ENCODE assay signal across 37 cellular contexts in the genomic region with DNA sequence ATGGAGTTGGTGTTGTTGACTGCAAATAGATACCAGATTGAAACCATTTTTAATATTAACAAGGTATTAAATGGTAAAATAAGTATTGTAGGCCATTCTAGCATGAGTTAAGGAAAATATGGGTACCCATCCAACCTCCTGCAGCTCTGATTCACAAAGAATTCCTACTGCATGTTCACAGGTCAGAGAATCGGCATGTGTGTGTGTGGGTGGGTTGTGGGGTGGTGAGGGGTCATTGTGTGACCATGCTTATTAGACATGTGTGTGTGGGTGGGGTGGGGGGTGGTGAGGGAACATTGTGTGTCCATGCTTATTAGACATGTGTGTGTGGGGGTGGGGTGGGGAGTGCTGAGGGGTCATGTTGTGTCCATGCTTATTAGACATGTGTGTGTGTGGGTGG. TPM values are rescaled to one million over a fixed set of nuclear protein-coding genes. Genes with fewer than 3 reads are reported as not detected.
"Had no signal": no experiment of that assay in that cellular context is flagged by ENCODE, and none has a peak within 500 bp of the region (broad histone marks: within the 10 kb centered on the region; RNA-seq: fewer than 3 reads in every experiment).

No MANE protein-coding gene starts in this region.

- H3K4me2 ChIP-seq: SK-N-SH had no signal

- H3K27ac ChIP-seq: body of pancreas, SJSA1, VCaP had no signal

- H3K27me3 ChIP-seq: ascending aorta, body of pancreas, breast epithelium, SJSA1 had no signal

- H3K9ac ChIP-seq: SK-N-SH had no signal

- H3K4me1 ChIP-seq: body of pancreas, breast epithelium, SJSA1 had no signal

- H3K36me3 ChIP-seq: ascending aorta, breast epithelium, SJSA1 had no signal

- H3K4me3 ChIP-seq: ascending aorta, body of pancreas, breast epithelium, K562, SJSA1 had no signal

- DNase-seq: activated B cell treated with CpG ODN at 0.5 μM for 24 hours; activated CD4-positive, alpha-beta memory T cell treated with anti-CD3 and anti-CD28 coated beads, Interleukin-2, amount 10 ng/mL, durations not matched to agents 7 days and 5 days; activated CD4-positive, alpha-beta T cell treated with anti-CD3 and anti-CD28 coated beads for 4 hours; activated CD4-positive, alpha-beta T cell treated with anti-CD3 and anti-CD28 coated beads, Interleukin-2, amount 50 U/mL, for 1 hour; activated CD4-positive, CD25-positive, alpha-beta regulatory T cell treated with anti-CD3 and anti-CD28 coated beads, Interleukin-2, amount 50 U/mL, for 72 hours; activated CD8-positive, alpha-beta memory T cell treated with anti-CD3 and anti-CD28 coated beads for 24 hours; activated CD8-positive, alpha-beta memory T cell treated with anti-CD3 and anti-CD28 coated beads, Interleukin-2, amount 10 ng/mL, durations not matched to agents 7 days and 5 days; activated CD8-positive, alpha-beta memory T cell treated with anti-CD3 and anti-CD28 coated beads, Interleukin-2, amount 50 U/mL, for 48 hours; activated effector memory CD4-positive, alpha-beta T cell treated with anti-CD3 and anti-CD28 coated beads, Interleukin-2, amount 50 U/mL, for 16 hours; activated naive CD4-positive, alpha-beta T cell; activated naive CD4-positive, alpha-beta T cell treated with anti-CD3 and anti-CD28 coated beads, Interleukin-2, amount 50 U/mL, for 16 hours; activated naive CD8-positive, alpha-beta T cell treated with anti-CD3 and anti-CD28 coated beads for 36 hours; activated T-cell treated with anti-CD3 and anti-CD28 coated beads, Interleukin-2, amount 50 U/mL, for 48 hours; amniotic stem cell; body of pancreas; NCI-H1105 treated with DMSO at 0.1 percent for 48 hours; NCI-H1436; NCI-H1694; NCI-H1930; NCI-H2081 treated with DMSO at 0.1 percent for 48 hours; NCI-H345; NCI-H524 treated with DMSO at 0.1 percent for 48 hours; RPMI8226; SHP77 treated with DMSO at 0.1 percent for 48 hours; SK-N-SH; T-cell; T-helper 2 cell; T-helper 9 cell had no signal

- H3K9me3 ChIP-seq: ascending aorta, body of pancreas, breast epithelium, SJSA1, SK-N-SH had no signal

RNA-seq across cellular contexts. Expression of a gene that starts 3.2 kb away (rescaled TPM):
- total RNA-seq: activated B cell treated with CpG ODN at 0.5 μM for 24 hours; activated CD4-positive, alpha-beta memory T cell treated with anti-CD3 and anti-CD28 coated beads, Interleukin-2, amount 10 ng/mL, durations not matched to agents 7 days and 5 days; activated CD8-positive, alpha-beta memory T cell treated with anti-CD3 and anti-CD28 coated beads, Interleukin-2, amount 10 ng/mL, durations not matched to agents 7 days and 5 days; activated naive CD8-positive, alpha-beta T cell treated with anti-CD3 and anti-CD28 coated beads for 36 hours; activated T-helper 17 cell treated with anti-CD3 and anti-CD28 coated beads, Interleukin-2, amount 50 U/mL, for 72 hours; cardiac septum; K562; M059J; NCI-H460; SJSA1; T-cell had no signal
